ENCODE assay signal across 25 cellular contexts in genomic region chr2:149507933-149508332, GRCh38.
A peak's percentile ranks its signal among the peaks of the same experiment; 100 is the strongest.
DNase-seq lines count a peak whose midpoint lies in the region; ATAC-seq and TF ChIP-seq lines count a peak whose summit lies in the region.
"Had no signal": no experiment of that assay in that cellular context is flagged by ENCODE, and none has a peak within 500 bp of the region (broad histone marks: within the 10 kb centered on the region; RNA-seq: fewer than 3 reads in every experiment).

No MANE protein-coding gene starts in this region.

- intact Hi-C loops in mammary epithelial cell (cut with micrococcal nuclease): no loop called here
- intact Hi-C loops in MCF 10A (cut with micrococcal nuclease): no loop called here

- H3K4me1 ChIP-seq in mammary epithelial cell (ENCODE audit: insufficient read depth, low read length): no peaks in the 10 kb centered on the region
- H3K4me1 ChIP-seq: BLaER1, HAP-1 had no signal

- POLR2A ChIA-PET in MCF 10A (lab: Yijun Ruan, JAX) (no interaction called here), RWPE1 (lab: Yijun Ruan, JAX; ENCODE audit: low non-redundant PET) (no interaction called here)

- H3K4me1 Mint-ChIP-seq in MCF 10A (ENCODE audit: insufficient read depth, unreplicated experiment): no peaks in the 10 kb centered on the region
- H3K4me1 Mint-ChIP-seq in nephron progenitor cell: peaks cover 12% of the 10 kb centered on the region
- no peaks in the 10 kb centered on the region for H3K4me1 Mint-ChIP-seq in T-helper 2 cell treated with Interferon-gamma antibody and Interleukin-4, amounts not matched to agents 5 μg/mL and 100 μg/mL, for 36 hours (ENCODE audit: low read depth)

- in situ Hi-C loops in mammary epithelial cell (cut with MboI; ENCODE audit: low sequenced_read_pairs in 2 of 2): no loop called here

- dilution Hi-C loops in mammary epithelial cell (cut with HindIII; ENCODE audit: low sequenced_read_pairs): no loop called here

- BruUV-seq in mammary epithelial cell (replicated peaks; lab: Mats Ljungman, UMichigan) (no TSS peak), MCF 10A (replicated peaks; lab: Mats Ljungman, UMichigan) (no TSS peak)

- H3K4me3 Mint-ChIP-seq in MCF 10A (ENCODE audit: unreplicated experiment) (no peak overlapping the region), nephron progenitor cell (no peak overlapping the region)
- no peak overlapping the region for H3K4me3 Mint-ChIP-seq in T-helper 2 cell treated with Interferon-gamma antibody and Interleukin-4, amounts not matched to agents 5 μg/mL and 100 μg/mL, for 36 hours
- H3K4me3 Mint-ChIP-seq: CD4-positive, alpha-beta T cell had no signal

- peak; percentile 12 for DNase-seq in mammary epithelial cell
- no peak for DNase-seq in MCF 10A (ENCODE audit: unreplicated experiment)
- DNase-seq in iris pigment epithelial cell (ENCODE audit: low read depth): peak; percentile 2
- DNase-seq in nephron progenitor cell: no peak
- DNase-seq in T-helper 2 cell treated with Interferon-gamma antibody and Interleukin-4, amounts not matched to agents 5 μg/mL and 100 μg/mL, for 36 hours (ENCODE audit: low spot score): no peak
- no peak for DNase-seq in RWPE1 (ENCODE audit: low spot score)
- no peak for DNase-seq in left lobe of liver (ENCODE audit: low spot score)
- DNase-seq: ACHN; CD4-positive, alpha-beta T cell; COR-L47; DMS79 treated with DMSO at 0.1 percent for 48 hours; GM23248; KBM-7; NCI-H1092 treated with DMSO at 0.1 percent for 48 hours; NCI-H1436 treated with DMSO at 0.1 percent for 48 hours; NCI-H1930; NCI-H2227 treated with DMSO at 0.1 percent for 48 hours; NCI-H510A; PC-9; RPMI8226; SIG-M5 had no signal

- 50% methylated on average over 1 of the region's 1 CpG for WGBS in mammary epithelial cell (ENCODE audit: low coverage, missing lambda C conversion rate)

- H3K27ac Mint-ChIP-seq in MCF 10A (ENCODE audit: low read depth, unreplicated experiment) (no peak overlapping the region), nephron progenitor cell (peak overlapping the region; percentile 44)
- H3K27ac Mint-ChIP-seq in T-helper 2 cell treated with Interferon-gamma antibody and Interleukin-4, amounts not matched to agents 5 μg/mL and 100 μg/mL, for 36 hours: no peak overlapping the region
- H3K27ac Mint-ChIP-seq: CD4-positive, alpha-beta T cell had no signal

- no peaks in the 10 kb centered on the region for H4K20me1 ChIP-seq in mammary epithelial cell (ENCODE audit: insufficient read depth, low read length)
- H4K20me1 ChIP-seq: BLaER1 had no signal

- H3K9me3 Mint-ChIP-seq in MCF 10A (ENCODE audit: unreplicated experiment) (no peaks in the 10 kb centered on the region), nephron progenitor cell (peaks cover 30% of the 10 kb centered on the region)
- H3K9me3 Mint-ChIP-seq in T-helper 2 cell treated with Interferon-gamma antibody and Interleukin-4, amounts not matched to agents 5 μg/mL and 100 μg/mL, for 36 hours: peaks cover 5% of the 10 kb centered on the region

- H3K9ac ChIP-seq in mammary epithelial cell (ENCODE audit: insufficient read depth, low read length): no peak overlapping the region
- H3K9ac ChIP-seq: BLaER1, GM23248 had no signal

- no peaks in the 10 kb centered on the region for H3K27me3 ChIP-seq in mammary epithelial cell (ENCODE audit: insufficient read depth, low read length)
- H3K27me3 ChIP-seq: BLaER1 had no signal

- ATAC-seq in left lobe of liver: no peak
- no peak for ATAC-seq in HG03025 (IDR thresholded peaks at IDR 0.05; ENCODE audit: low FRiP score, unreplicated experiment)

- H3K79me2 ChIP-seq in mammary epithelial cell (ENCODE audit: insufficient read depth, low read length): no peaks in the 10 kb centered on the region

- H3K36me3 Mint-ChIP-seq in MCF 10A (ENCODE audit: insufficient read depth, unreplicated experiment) (no peaks in the 10 kb centered on the region), nephron progenitor cell (ENCODE audit: low read depth) (peaks cover 13% of the 10 kb centered on the region)
- no peaks in the 10 kb centered on the region for H3K36me3 Mint-ChIP-seq in T-helper 2 cell treated with Interferon-gamma antibody and Interleukin-4, amounts not matched to agents 5 μg/mL and 100 μg/mL, for 36 hours (ENCODE audit: low read depth)

- no peaks in the 10 kb centered on the region for H3K9me3 ChIP-seq in mammary epithelial cell (replicated peaks; ENCODE audit: insufficient read depth, low read length)
- H3K9me3 ChIP-seq: BLaER1, HAP-1 had no signal

- CTCF ChIA-PET in mammary epithelial cell (lab: Charles Lee; ENCODE audit: low non-redundant PET): no interaction called here
- CTCF ChIA-PET in MCF 10A (lab: Yijun Ruan, JAX): interaction anchor here (0.6 to 0.7 kb wide), 2 partner anchors 370 to 608 kb away, joined by 3 read pairs; no protein-coding TSS in a partner anchor
- CTCF ChIA-PET in RWPE1 (lab: Yijun Ruan, JAX): interaction anchor here (0.6 kb wide), 1 partner anchor 488 kb away, joined by 3 read pairs; no protein-coding TSS in a partner anchor

- H3K4me2 ChIP-seq in mammary epithelial cell (ENCODE audit: insufficient read depth, low read depth, low read length): no peak overlapping the region
- H3K4me2 ChIP-seq: BLaER1, PC-9 had no signal

- no peak overlapping the region for H3K4me3 ChIP-seq in mammary epithelial cell (replicated peaks in 1 of 3; ENCODE audit: insufficient read depth in 1 of 3, low read depth in 2 of 3, low read length in 3 of 3)
- H3K4me3 ChIP-seq: BLaER1, GM23248, HAP-1, PC-9 had no signal

- H3K27ac ChIP-seq in mammary epithelial cell (ENCODE audit: insufficient read depth, low read depth, low read length) (no peak overlapping the region), RWPE1 (no peak overlapping the region)
- H3K27ac ChIP-seq: 22Rv1, BLaER1, GM23248, PC-9 had no signal

- H3K36me3 ChIP-seq in mammary epithelial cell (ENCODE audit: insufficient read depth, low read length): no peaks in the 10 kb centered on the region
- H3K36me3 ChIP-seq: BLaER1, HAP-1 had no signal

- H2AFZ ChIP-seq in mammary epithelial cell (ENCODE audit: low read depth, low read length): no peak overlapping the region
- H2AFZ ChIP-seq: GM23248, PC-9 had no signal

- TF ChIP-seq CTCF in mammary epithelial cell (conservative IDR thresholded peaks at IDR 0.05 in 1 of 2, IDR thresholded peaks at IDR 0.05 in 1 of 2; ENCODE audit: extremely low read depth in 1 of 2, insufficient read depth in 1 of 2, low read depth in 1 of 2, low read length in 2 of 2) (no peak), MCF 10A (IDR thresholded peaks at IDR 0.05; ENCODE audit: unreplicated experiment) (no peak), nephron progenitor cell (IDR thresholded peaks at IDR 0.05) (no peak), RWPE1 (conservative IDR thresholded peaks at IDR 0.05; ENCODE audit: low read depth) (no peak)

- no peaks in the 10 kb centered on the region for H3K27me3 Mint-ChIP-seq in MCF 10A (ENCODE audit: insufficient read depth, unreplicated experiment)
- H3K27me3 Mint-ChIP-seq in nephron progenitor cell (ENCODE audit: low read depth, poor library complexity): peaks cover 4% of the 10 kb centered on the region
- H3K27me3 Mint-ChIP-seq in T-helper 2 cell treated with Interferon-gamma antibody and Interleukin-4, amounts not matched to agents 5 μg/mL and 100 μg/mL, for 36 hours (ENCODE audit: low read depth): peaks cover 2% of the 10 kb centered on the region

Comparison
In these comparisons a context has a peak if more than half of its experiments do, and no peak if none do; other contexts are left out.
1. DNase-seq: peak in mammary epithelial cell (single experiment) and iris pigment epithelial cell (single experiment); none in MCF 10A (single experiment), nephron progenitor cell (single experiment), T-helper 2 cell treated with Interferon-gamma antibody and Interleukin-4, amounts not matched to agents 5 μg/mL and 100 μg/mL, for 36 hours (single experiment), RWPE1 (single experiment) and left lobe of liver (single experiment).